27 cellular contexts compared by ENCODE assay signal in the genomic region with DNA sequence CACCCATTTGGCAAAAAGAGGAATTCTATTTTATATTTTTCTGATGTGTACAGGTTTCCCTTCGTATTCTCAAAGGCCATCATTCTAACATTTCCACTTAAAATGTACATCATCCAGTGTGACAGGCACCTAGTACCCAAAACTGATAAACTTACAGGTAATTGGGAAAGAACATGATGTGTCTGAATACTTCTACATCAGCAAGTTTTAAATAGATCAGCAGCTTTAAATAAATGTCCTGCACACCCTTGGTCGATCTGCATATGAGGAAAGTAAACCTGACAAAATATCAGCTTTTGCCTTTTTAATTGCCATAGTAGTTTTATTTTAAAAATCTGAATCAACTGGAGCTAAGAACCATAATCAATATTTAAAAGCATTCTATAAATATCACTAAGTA. TPM values are rescaled to one million over a fixed set of nuclear protein-coding genes. Genes with fewer than 3 reads are reported as not detected.
"Had no signal": no experiment of that assay in that cellular context is flagged by ENCODE, and none has a peak within 500 bp of the region (broad histone marks: within the 10 kb centered on the region; RNA-seq: fewer than 3 reads in every experiment).

No MANE protein-coding gene starts in this region.

- H3K9me3 ChIP-seq: ascending aorta, body of pancreas, SJSA1 had no signal

- H3K4me3 Mint-ChIP-seq: activated CD8-positive, alpha-beta T cell treated with anti-CD3 and anti-CD28 coated beads, Interleukin-2, amount 10 ng/mL, durations not matched to agents 7 days and 5 days; activated naive CD4-positive, alpha-beta T cell treated with anti-CD3 and anti-CD28 coated beads, Interleukin-2, amount 50 U/mL, for 24 hours; activated naive CD8-positive, alpha-beta T cell treated with anti-CD3 and anti-CD28 coated beads, Interleukin-2, amount 50 U/mL, for 24 hours; T-helper 2 cell treated with Interferon-gamma antibody and Interleukin-4, amounts not matched to agents 5 μg/mL and 100 μg/mL, for 36 hours; WTC11 had no signal

- ATAC-seq: activated CD8-positive, alpha-beta T cell treated with anti-CD3 and anti-CD28 coated beads, Interleukin-2, amount 10 ng/mL, durations not matched to agents 7 days and 5 days; activated naive CD8-positive, alpha-beta T cell treated with anti-CD3 and anti-CD28 coated beads, Interleukin-2, amount 50 U/mL, for 24 hours; body of pancreas; Panc1; SK-N-SH treated with all-trans-retinoic acid at 6 μM for 48 hours; WTC11 had no signal

- H3K9me3 Mint-ChIP-seq: activated naive CD4-positive, alpha-beta T cell treated with anti-CD3 and anti-CD28 coated beads, Interleukin-2, amount 50 U/mL, for 24 hours; activated naive CD8-positive, alpha-beta T cell treated with anti-CD3 and anti-CD28 coated beads, Interleukin-2, amount 50 U/mL, for 24 hours; T-helper 2 cell treated with Interferon-gamma antibody and Interleukin-4, amounts not matched to agents 5 μg/mL and 100 μg/mL, for 36 hours; WTC11 had no signal

- H3K27ac ChIP-seq: ascending aorta, body of pancreas, SJSA1 had no signal

- H3K4me3 ChIP-seq: ascending aorta, body of pancreas, SJSA1 had no signal

- H3K27me3 Mint-ChIP-seq: activated naive CD4-positive, alpha-beta T cell treated with anti-CD3 and anti-CD28 coated beads, Interleukin-2, amount 50 U/mL, for 24 hours; activated naive CD8-positive, alpha-beta T cell treated with anti-CD3 and anti-CD28 coated beads, Interleukin-2, amount 50 U/mL, for 24 hours had no signal

- H3K27me3 ChIP-seq: ascending aorta, body of pancreas, SJSA1 had no signal

- H3K4me1 ChIP-seq: ascending aorta, body of pancreas, SJSA1 had no signal

- H3K36me3 ChIP-seq: ascending aorta, SJSA1 had no signal

- H3K27ac Mint-ChIP-seq: activated CD8-positive, alpha-beta T cell treated with anti-CD3 and anti-CD28 coated beads, Interleukin-2, amount 10 ng/mL, durations not matched to agents 7 days and 5 days; activated naive CD4-positive, alpha-beta T cell treated with anti-CD3 and anti-CD28 coated beads, Interleukin-2, amount 50 U/mL, for 24 hours; activated naive CD8-positive, alpha-beta T cell treated with anti-CD3 and anti-CD28 coated beads, Interleukin-2, amount 50 U/mL, for 24 hours; T-helper 2 cell treated with Interferon-gamma antibody and Interleukin-4, amounts not matched to agents 5 μg/mL and 100 μg/mL, for 36 hours; WTC11 had no signal

- H3K36me3 Mint-ChIP-seq: activated naive CD4-positive, alpha-beta T cell treated with anti-CD3 and anti-CD28 coated beads, Interleukin-2, amount 50 U/mL, for 24 hours; WTC11 had no signal

- H3K4me1 Mint-ChIP-seq: activated naive CD4-positive, alpha-beta T cell treated with anti-CD3 and anti-CD28 coated beads, Interleukin-2, amount 50 U/mL, for 24 hours; activated naive CD8-positive, alpha-beta T cell treated with anti-CD3 and anti-CD28 coated beads, Interleukin-2, amount 50 U/mL, for 24 hours; WTC11 had no signal

- DNase-seq: activated CD4-positive, alpha-beta T cell treated with anti-CD3 and anti-CD28 coated beads for 48 hours; activated CD4-positive, alpha-beta T cell treated with anti-CD3 and anti-CD28 coated beads, Interleukin-2, amount 50 U/mL, for 4 hours; activated CD4-positive, CD25-positive, alpha-beta regulatory T cell treated with anti-CD3 and anti-CD28 coated beads, Interleukin-2, amount 50 U/mL, for 72 hours; activated CD8-positive, alpha-beta memory T cell treated with anti-CD3 and anti-CD28 coated beads, Interleukin-2, amount 50 U/mL, for 48 hours; activated CD8-positive, alpha-beta T cell treated with anti-CD3 and anti-CD28 coated beads, Interleukin-2, amount 10 ng/mL, durations not matched to agents 7 days and 5 days; activated naive CD8-positive, alpha-beta T cell treated with anti-CD3 and anti-CD28 coated beads, Interleukin-2, amount 50 U/mL, for 24 hours; activated T-cell treated with anti-CD3 and anti-CD28 coated beads, Interleukin-2, amount 50 U/mL, for 1 hour; amniotic stem cell; body of pancreas; MM.1S; NCI-H1105; NCI-H1436; NCI-H187; NCI-H2081; NCI-H510A treated with DMSO at 0.1 percent for 48 hours; NK-92 treated with Interleukin-12 subunit alpha and Interleukin-12 subunit beta, amount 100 ng/mL, for 24 hours; OCI-M1; RPMI8226; SHP77; SW 1271 had no signal

RNA-seq across cellular contexts. Expression of a gene that starts 33.4 kb away (rescaled TPM):
- total RNA-seq: SJSA1 had no signal
